ENCODE assay signal across 8 cellular contexts in the genomic region with DNA sequence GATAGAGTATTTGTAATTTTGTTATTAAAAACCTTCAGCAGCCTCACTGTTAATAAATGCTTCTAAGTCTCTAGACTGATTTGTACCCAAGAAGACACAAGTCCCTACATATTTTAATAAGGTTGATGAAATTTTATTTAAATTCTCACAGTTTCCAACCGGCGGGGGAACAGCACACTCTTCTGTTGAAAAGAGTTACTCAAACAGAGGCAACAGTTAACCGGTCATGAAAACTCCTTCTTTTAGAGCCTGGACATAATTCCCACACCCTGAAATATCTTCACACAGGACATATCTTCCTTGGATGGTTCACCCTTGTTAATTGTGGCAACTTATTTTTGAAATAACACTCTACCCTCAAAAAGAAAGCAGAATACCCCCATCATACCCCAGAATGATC.
A peak's percentile ranks its signal among the peaks of the same experiment; 100 is the strongest.
DNase-seq lines count a peak whose midpoint lies in the region; ATAC-seq and TF ChIP-seq lines count a peak whose summit lies in the region.

No MANE protein-coding gene starts in this region.

- peaks cover 4 to 14% (median 6%) of the 10 kb centered on the region in 3 donors for H3K36me3 Mint-ChIP-seq in naive thymus-derived CD8-positive, alpha-beta T cell

- DNase-seq in fibroblast of peridontal ligament (ENCODE audit: extremely low read depth) (peak; percentile 79), NCI-H446 treated with DMSO at 0.1 percent for 48 hours (lab: John Stamatoyannopoulos, UW) (no peak), GM13976 (ENCODE audit: low spot score) (no peak), RPMI8226 (no peak)
- peak in 5 of 10 donors; percentile 35 to 63 (median 54) for DNase-seq in naive thymus-derived CD8-positive, alpha-beta T cell

- peak; percentile 77 for TF ChIP-seq CTCF in VCaP (conservative IDR thresholded peaks at IDR 0.05)
- no peak for TF ChIP-seq CTCF in GM13976 (IDR thresholded peaks at IDR 0.05; ENCODE audit: borderline replicate concordance, control extremely low read depth, extremely low read depth, insufficient read depth, missing control alignments)

- H3K4me1 ChIP-seq in ES-I3 (ENCODE audit: insufficient read depth, low read length) = peaks cover 56% of the 10 kb centered on the region

- peak overlapping the region; percentile 89 to 99 (median 96) for H3K4me3 Mint-ChIP-seq in naive thymus-derived CD8-positive, alpha-beta T cell

- H3K27ac ChIP-seq in VCaP = peak overlapping the region; percentile 86

- H3K27ac Mint-ChIP-seq in naive thymus-derived CD8-positive, alpha-beta T cell = peak overlapping the region; percentile 96 to 99 (median 98)

- peaks cover 33 to 93% (median 78%) of the 10 kb centered on the region in 4 donors for H3K4me1 Mint-ChIP-seq in naive thymus-derived CD8-positive, alpha-beta T cell

- H3K36me3 ChIP-seq in ES-I3 (ENCODE audit: insufficient read depth, low read length) = no peaks in the 10 kb centered on the region

- ATAC-seq in naive thymus-derived CD8-positive, alpha-beta T cell = peak; percentile 5 to 36
- no peak for ATAC-seq in HG03159 (IDR thresholded peaks at IDR 0.05; ENCODE audit: unreplicated experiment)

- H3K9me3 Mint-ChIP-seq in naive thymus-derived CD8-positive, alpha-beta T cell = no peaks in the 10 kb centered on the region

- peak overlapping the region; percentile 69 for H3K9ac ChIP-seq in ES-I3 (ENCODE audit: low read depth, low read length)

- in situ Hi-C loops in GM13976 (cut with MboI; ENCODE audit: low sequenced_read_pairs, unreplicated experiment) = no loop called here

- H3K27me3 Mint-ChIP-seq in naive thymus-derived CD8-positive, alpha-beta T cell = no peaks in the 10 kb centered on the region

- no peaks in the 10 kb centered on the region for H3K9me3 ChIP-seq in ES-I3 (ENCODE audit: control insufficient read depth, insufficient read depth, low read length)

- POLR2A ChIA-PET in naive thymus-derived CD8-positive, alpha-beta T cell (lab: Charles Lee) = interaction anchor here (0.7 to 2.7 kb wide), 6 partner anchors 16 to 202 kb away, joined by 3 to 9 read pairs (median 3); no protein-coding TSS in a partner anchor
